Comparison of ENCODE assay signal across 9 cellular contexts in genomic region chr19:55526216-55527196, GRCh38. TPM values are rescaled to one million over a fixed set of nuclear protein-coding genes. Genes with fewer than 3 reads are reported as not detected.
DNase-seq lines count a peak whose midpoint lies in the region; ATAC-seq, FAIRE-seq and TF ChIP-seq lines count a peak whose summit lies in the region.
"Had no signal": no experiment of that assay in that cellular context is flagged by ENCODE, and none has a peak within 500 bp of the region (broad histone marks: within the 10 kb centered on the region; RNA-seq: fewer than 3 reads in every experiment).

No MANE protein-coding gene starts in this region.

- no TSS peak for BruUV-seq in MCF 10A (replicated peaks; lab: Mats Ljungman, UMichigan)
- no TSS peak for BruUV-seq in mammary epithelial cell (replicated peaks; lab: Mats Ljungman, UMichigan)

- no peak overlapping the region for H3K27ac ChIP-seq in mammary epithelial cell (ENCODE audit: insufficient read depth, low read depth, low read length)
- H3K27ac ChIP-seq in small intestine (ENCODE audit: low read depth in 1 of 2, low read length in 1 of 2): no peak overlapping the region

- H3K4me1 Mint-ChIP-seq in MCF 10A (ENCODE audit: insufficient read depth, unreplicated experiment): no peaks in the 10 kb centered on the region

- WGBS in mammary epithelial cell (ENCODE audit: low coverage, missing lambda C conversion rate): 47% methylated on average over 18 of the region's 35 CpGs
- WGBS in small intestine, 3 donors: 24 to 31% (median 27%) methylated on average over 33 to 35 of the region's 35 CpGs

- in situ Hi-C loops in mammary epithelial cell (cut with MboI; ENCODE audit: low sequenced_read_pairs in 2 of 2): no loop called here

- ATAC-seq in HG02973 (IDR thresholded peaks at IDR 0.05; ENCODE audit: unreplicated experiment): no peak
- ATAC-seq in GM21825 (IDR thresholded peaks at IDR 0.05; ENCODE audit: unreplicated experiment): no peak

- peak; percentile 75 for DNase-seq in MCF 10A (ENCODE audit: unreplicated experiment)
- DNase-seq in mammary epithelial cell: no peak
- DNase-seq in RPMI8226: peak; percentile 86
- peak; percentile 79 for DNase-seq in glomerular visceral epithelial cell (ENCODE audit: extremely low spot score)
- peak; percentile 62 for DNase-seq in small intestine
- DNase-seq in activated effector memory CD4-positive, alpha-beta T cell treated with Interleukin-2 at 50 U/mL for 16 hours: no peak

- no peak overlapping the region for H3K27ac Mint-ChIP-seq in MCF 10A (ENCODE audit: low read depth, unreplicated experiment)

- intact Hi-C loops in MCF 10A (cut with micrococcal nuclease): no loop called here
- intact Hi-C loops in mammary epithelial cell (cut with micrococcal nuclease): no loop called here

- H3K9me3 ChIP-seq in mammary epithelial cell (replicated peaks; ENCODE audit: insufficient read depth, low read length) (no peaks in the 10 kb centered on the region), small intestine (ENCODE audit: control insufficient read depth, low read depth) (no peaks in the 10 kb centered on the region)

- TF ChIP-seq CTCF in MCF 10A (IDR thresholded peaks at IDR 0.05; ENCODE audit: unreplicated experiment) (no peak), mammary epithelial cell (conservative IDR thresholded peaks at IDR 0.05 in 1 of 2, IDR thresholded peaks at IDR 0.05 in 1 of 2; ENCODE audit: extremely low read depth in 1 of 2, insufficient read depth in 1 of 2, low read depth in 1 of 2, low read length in 2 of 2) (no peak)

- H3K4me3 ChIP-seq in mammary epithelial cell (replicated peaks in 1 of 3; ENCODE audit: insufficient read depth in 1 of 3, low read depth in 2 of 3, low read length in 3 of 3) (no peak overlapping the region), small intestine (ENCODE audit: low read depth in 1 of 2, low read length in 2 of 2) (no peak overlapping the region)

- no peaks in the 10 kb centered on the region for H3K79me2 ChIP-seq in mammary epithelial cell (ENCODE audit: insufficient read depth, low read length)

- no peaks in the 10 kb centered on the region for H3K36me3 ChIP-seq in mammary epithelial cell (ENCODE audit: insufficient read depth, low read length)
- H3K36me3 ChIP-seq in small intestine (ENCODE audit: control insufficient read depth in 2 of 2, insufficient read depth in 2 of 2, low read length in 2 of 2): no peaks in the 10 kb centered on the region

- CTCF ChIA-PET in MCF 10A (lab: Yijun Ruan, JAX) (interaction anchor here (0.6 to 0.8 kb wide), 3 partner anchors 9 to 106 kb away, joined by 3 to 5 read pairs (median 3); no protein-coding TSS in a partner anchor), mammary epithelial cell (lab: Charles Lee; ENCODE audit: low non-redundant PET) (no interaction called here)

- no peaks in the 10 kb centered on the region for H4K20me1 ChIP-seq in mammary epithelial cell (ENCODE audit: insufficient read depth, low read length)

- no peak overlapping the region for H3K9ac ChIP-seq in mammary epithelial cell (ENCODE audit: insufficient read depth, low read length)

- no peak overlapping the region for H3K4me2 ChIP-seq in mammary epithelial cell (ENCODE audit: insufficient read depth, low read depth, low read length)

- FAIRE-seq in small intestine (lab: Jason Lieb, UNC): no peak

- peaks cover 16% of the 10 kb centered on the region for H3K27me3 Mint-ChIP-seq in MCF 10A (ENCODE audit: insufficient read depth, unreplicated experiment)

- H3K9me3 Mint-ChIP-seq in MCF 10A (ENCODE audit: unreplicated experiment): no peaks in the 10 kb centered on the region

- no peaks in the 10 kb centered on the region for H3K36me3 Mint-ChIP-seq in MCF 10A (ENCODE audit: insufficient read depth, unreplicated experiment)

- dilution Hi-C loops in mammary epithelial cell (cut with HindIII; ENCODE audit: low sequenced_read_pairs): loop anchor here (5.0 kb wide), 3 partner anchors 54 to 354 kb away; partner anchors contain the start of gene ZNF784

- POLR2A ChIA-PET in MCF 10A (lab: Yijun Ruan, JAX): interaction anchor here (0.5 kb wide), 1 partner anchor 755 kb away, joined by 3 read pairs; no protein-coding TSS in a partner anchor

- H3K27me3 ChIP-seq in mammary epithelial cell (ENCODE audit: insufficient read depth, low read length): no peaks in the 10 kb centered on the region
- H3K27me3 ChIP-seq in small intestine (ENCODE audit: control insufficient read depth in 2 of 2, insufficient read depth in 2 of 2, low read length in 2 of 2): no peaks in the 10 kb centered on the region

- no peak overlapping the region for H3K4me3 Mint-ChIP-seq in MCF 10A (ENCODE audit: unreplicated experiment)

- H2AFZ ChIP-seq in mammary epithelial cell (ENCODE audit: low read depth, low read length): no peak overlapping the region

- H3K4me1 ChIP-seq in mammary epithelial cell (ENCODE audit: insufficient read depth, low read length) (no peaks in the 10 kb centered on the region), small intestine (ENCODE audit: control insufficient read depth in 2 of 2, insufficient read depth in 1 of 2, low read depth in 1 of 2, low read length in 1 of 2) (no peaks in the 10 kb centered on the region)

RNA-seq across cellular contexts. Expression of gene SBK2, which starts 10.4 kb away (rescaled TPM):
- total RNA-seq in MCF 10A (2022) (not detected in 2 replicates), mammary epithelial cell (not detected)
- polyA plus RNA-seq in mammary epithelial cell (not detected), small intestine (not detected)
- polyA minus RNA-seq in mammary epithelial cell: not detected
- polyA plus RNA-seq: BJ had no signal

RNA-seq across cellular contexts. Expression of gene SBK3, which starts 18.8 kb away (rescaled TPM):
- not detected in 2 replicates for total RNA-seq in MCF 10A (2022)
- not detected for total RNA-seq in mammary epithelial cell
- polyA plus RNA-seq in mammary epithelial cell: not detected
- polyA minus RNA-seq in mammary epithelial cell: not detected
- polyA plus RNA-seq in small intestine: under 1 TPM in 1 of 3 donors, not detected in 2; 0.39 TPM

RNA-seq across cellular contexts. Expression of gene SSC5D, which starts 38.3 kb away (rescaled TPM):
- total RNA-seq in MCF 10A (2022) (0.33 and 0.59 TPM in 2 replicates), mammary epithelial cell (under 1 TPM; 0.09 to 0.50 TPM)
- polyA plus RNA-seq in mammary epithelial cell (not detected), small intestine (1 to 10 TPM in 1 of 3 donors, under 1 TPM in 1, not detected in 1; 0.54 to 2.2 TPM)
- not detected for polyA minus RNA-seq in mammary epithelial cell

RNA-seq across cellular contexts. Expression of gene NAT14, which starts 41.5 kb away (rescaled TPM):
- total RNA-seq in MCF 10A (2022) (16.6 and 22.8 TPM in 2 replicates), mammary epithelial cell (10 to 100 TPM in 1 of 2 donors, 1 to 10 TPM in 1; 5.0 to 26.3 TPM)
- polyA plus RNA-seq in mammary epithelial cell (11.4 TPM), small intestine (10 to 100 TPM in 1 of 3 donors, 1 to 10 TPM in 2; 5.8 to 10.2 (median 8.6) TPM)
- 1.4 TPM for polyA minus RNA-seq in mammary epithelial cell

RNA-seq across cellular contexts. Expression of gene ZNF628, which starts 50.1 kb away (rescaled TPM):
- total RNA-seq in MCF 10A (2022) (6.2 and 12.1 TPM in 2 replicates), mammary epithelial cell (1 to 10 TPM; 2.7 to 10.0 TPM)
- polyA plus RNA-seq in mammary epithelial cell (1.7 TPM), small intestine (1 to 10 TPM; 1.1 to 7.0 (median 4.1) TPM)
- polyA minus RNA-seq in mammary epithelial cell: 0.62 TPM

Comparison
In these comparisons a context has a peak if more than half of its experiments do, and no peak if none do; other contexts are left out.
1. DNase-seq: peak in MCF 10A (single experiment), RPMI8226 (single experiment), glomerular visceral epithelial cell (single experiment) and small intestine (single experiment); none in mammary epithelial cell (single experiment) and activated effector memory CD4-positive, alpha-beta T cell treated with Interleukin-2 at 50 U/mL for 16 hours (single experiment).